In the genomic region with DNA sequence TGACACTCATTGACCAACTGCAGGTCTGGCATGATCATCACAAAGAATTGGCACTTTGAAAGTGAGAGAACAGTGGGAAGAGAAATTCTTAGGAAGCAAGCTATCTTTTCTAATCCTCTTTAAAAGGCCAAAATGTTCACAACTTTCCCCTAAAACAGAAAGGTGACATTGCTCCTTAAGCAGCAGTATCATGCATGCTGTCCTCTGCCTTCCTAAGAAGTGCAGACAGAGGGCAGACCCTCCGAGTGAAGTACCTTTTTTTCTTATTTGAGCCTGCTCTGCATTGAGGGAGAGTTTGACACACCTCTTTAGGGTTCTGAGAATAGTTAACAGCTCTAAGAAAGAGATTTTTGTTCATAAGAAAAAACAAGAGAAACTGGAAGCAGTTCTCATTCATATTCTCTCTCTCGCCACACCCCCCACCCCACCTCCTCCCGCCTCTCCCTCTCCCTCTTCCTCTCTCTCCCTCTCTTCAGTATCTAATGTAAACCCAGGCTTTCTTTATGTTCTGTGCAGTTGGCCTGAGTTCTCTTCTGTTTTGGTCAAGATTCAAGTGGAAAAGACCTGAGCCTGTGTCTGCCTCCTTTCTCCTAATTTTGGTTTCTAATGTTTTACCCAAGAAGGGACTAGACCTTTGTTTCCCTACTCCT, we compare ENCODE assay signal across 19 cellular contexts.
DNase-seq lines count a peak whose midpoint lies in the region; ATAC-seq and TF ChIP-seq lines count a peak whose summit lies in the region.
"Had no signal": no experiment of that assay in that cellular context is flagged by ENCODE, and none has a peak within 500 bp of the region (broad histone marks: within the 10 kb centered on the region; RNA-seq: fewer than 3 reads in every experiment).

No MANE protein-coding gene starts in this region.

- no peak overlapping the region for H3K9ac ChIP-seq in SK-N-SH
- H3K9ac ChIP-seq: GM23248 had no signal

- no peaks in the 10 kb centered on the region for H3K79me2 ChIP-seq in SK-N-SH (ENCODE audit: insufficient read depth)

- peaks cover 27% of the 10 kb centered on the region for H3K4me1 Mint-ChIP-seq in type B pancreatic cell (ENCODE audit: unreplicated experiment)
- H3K4me1 Mint-ChIP-seq: CD14-positive monocyte had no signal

- ATAC-seq in SK-N-SH treated with all-trans-retinoic acid at 6 μM for 48 hours (no peak), HG02610 (IDR thresholded peaks at IDR 0.05; ENCODE audit: unreplicated experiment) (no peak), foreskin keratinocyte (no peak), HG03442 (IDR thresholded peaks at IDR 0.05; ENCODE audit: unreplicated experiment) (no peak)
- ATAC-seq: CD8-positive, alpha-beta T cell had no signal

- H3K36me3 ChIP-seq in SK-N-SH (replicated peaks in 1 of 2; ENCODE audit: control insufficient read depth in 1 of 2, insufficient read depth in 2 of 2, low read length in 1 of 2), result no peaks in the 10 kb centered on the region
- no peaks in the 10 kb centered on the region for H3K36me3 ChIP-seq in brain microvascular endothelial cell (replicated peaks)

- CTCF ChIA-PET in SK-N-SH (lab: Yijun Ruan, JAX), result no interaction called here

- no peak overlapping the region; the same call in 1 of the 2 replicates for H2AFZ ChIP-seq in SK-N-SH (ENCODE audit: low read depth)
- H2AFZ ChIP-seq: GM23248 had no signal

- no peaks in the 10 kb centered on the region for H3K9me3 Mint-ChIP-seq in type B pancreatic cell
- H3K9me3 Mint-ChIP-seq: HFFc6 had no signal

- H3K4me1 ChIP-seq in SK-N-SH (ENCODE audit: control insufficient read depth in 1 of 2, insufficient read depth in 2 of 2, low read depth in 1 of 2, low read length in 1 of 2), result peaks cover 0 to 9% of the 10 kb centered on the region in 2 experiments; a peak in 1 of 4 replicates
- no peaks in the 10 kb centered on the region for H3K4me1 ChIP-seq in foreskin keratinocyte

- H3K4me3 Mint-ChIP-seq in type B pancreatic cell, result peak overlapping the region; percentile 24
- H3K4me3 Mint-ChIP-seq: CD14-positive monocyte; CD8-positive, alpha-beta T cell; HFFc6 had no signal

- H3K4me2 ChIP-seq in SK-N-SH, result peak overlapping the region; percentile 4; the same call in 1 of the 2 replicates

- no peaks in the 10 kb centered on the region for H3K27me3 Mint-ChIP-seq in type B pancreatic cell
- H3K27me3 Mint-ChIP-seq: IgD-negative memory B cell had no signal

- peak overlapping the region; percentile 16 for H3K27ac Mint-ChIP-seq in type B pancreatic cell
- H3K27ac Mint-ChIP-seq: CD14-positive monocyte; CD8-positive, alpha-beta T cell; HFFc6; IgD-negative memory B cell had no signal

- POLR2A ChIA-PET in SK-N-SH (lab: Yijun Ruan, JAX), result no interaction called here

- no peaks in the 10 kb centered on the region for H3K36me3 Mint-ChIP-seq in type B pancreatic cell
- H3K36me3 Mint-ChIP-seq: CD14-positive monocyte; CD8-positive, alpha-beta T cell; IgD-negative memory B cell had no signal

- TF ChIP-seq RAD21 in SK-N-SH (IDR thresholded peaks at IDR 0.05; ENCODE audit: low read length), result no peak

- H3K9me2 ChIP-seq in SK-N-SH, result no peaks in the 10 kb centered on the region

- H3K9me3 ChIP-seq in SK-N-SH, result no peaks in the 10 kb centered on the region

- H3K4me3 ChIP-seq in SK-N-SH (ENCODE audit: low read depth in 2 of 2, low read length in 1 of 2) (no peak overlapping the region), brain microvascular endothelial cell (ENCODE audit: low read depth, low read length) (no peak overlapping the region)
- H3K4me3 ChIP-seq: GM23248 had no signal

- 45% methylated on average over 3 of the region's 3 CpGs for WGBS in SK-N-SH (ENCODE audit: low lambda C conversion rate)

- in situ Hi-C loops in brain microvascular endothelial cell (cut with HindIII; ENCODE audit: low pct_ligation_motif_present, low sequenced_read_pairs), result no loop called here

- TF ChIP-seq CTCF in SK-N-SH (IDR thresholded peaks at IDR 0.05) (no peak), brain microvascular endothelial cell (IDR thresholded peaks at IDR 0.05; ENCODE audit: low read depth, low read length, missing control alignments) (peak; percentile 11), type B pancreatic cell (conservative IDR thresholded peaks at IDR 0.05) (peak; percentile 20), foreskin keratinocyte (conservative IDR thresholded peaks at IDR 0.05) (no peak)

- H3K27ac ChIP-seq in SK-N-SH (ENCODE audit: low read depth in 2 of 2, low read length in 1 of 2), result no peak overlapping the region
- H3K27ac ChIP-seq in brain microvascular endothelial cell, result no peak overlapping the region
- no peak overlapping the region for H3K27ac ChIP-seq in foreskin keratinocyte
- H3K27ac ChIP-seq: 22Rv1, GM23248 had no signal

- no peaks in the 10 kb centered on the region for H4K20me1 ChIP-seq in SK-N-SH (ENCODE audit: insufficient read depth)

- no peaks in the 10 kb centered on the region for H3F3A ChIP-seq in SK-N-SH (replicated peaks; ENCODE audit: insufficient read depth)

- no peak for TF ChIP-seq EP300 in SK-N-SH (IDR thresholded peaks at IDR 0.05; ENCODE audit: borderline replicate concordance in 1 of 2, low read depth in 1 of 2, low read length in 1 of 2)

- H3K27me3 ChIP-seq in SK-N-SH (ENCODE audit: insufficient read depth) (no peaks in the 10 kb centered on the region), brain microvascular endothelial cell (replicated peaks) (no peaks in the 10 kb centered on the region), foreskin keratinocyte (no peaks in the 10 kb centered on the region)

- DNase-seq in SK-N-SH (no peak), brain microvascular endothelial cell (no peak), iPS-NIHi7 (ENCODE audit: extremely low spot score) (peak; percentile 30), type B pancreatic cell (ENCODE audit: extremely low spot score, unreplicated experiment) (no peak), foreskin keratinocyte (no peak)
- DNase-seq: CD8-positive, alpha-beta T cell; COR-L47; DMS153; DND-41; GF-D8; GM23248; HCEC 1CT; HFFc6 had no signal

TF ChIP-seq in SK-N-SH, 30 proteins besides CTCF, POLR2A, EP300 and RAD21:
- no peak for TF ChIP-seq RFX5 (IDR thresholded peaks at IDR 0.05; ENCODE audit: low read length)
- TF ChIP-seq MAX (IDR thresholded peaks at IDR 0.05; ENCODE audit: low read depth), result no peak
- no peak for TF ChIP-seq SMC3 (IDR thresholded peaks at IDR 0.05; ENCODE audit: low read depth, low read length)
- no peak for TF ChIP-seq ELF1 (IDR thresholded peaks at IDR 0.05)
- TF ChIP-seq GABPA (IDR thresholded peaks at IDR 0.05; ENCODE audit: low read depth), result no peak
- TF ChIP-seq FOXM1 (IDR thresholded peaks at IDR 0.05; ENCODE audit: low read depth), result no peak
- no peak for TF ChIP-seq MEF2A (IDR thresholded peaks at IDR 0.05; ENCODE audit: borderline replicate concordance, low read depth)
- TF ChIP-seq RXRA (IDR thresholded peaks at IDR 0.05; ENCODE audit: borderline replicate concordance, low read depth), result no peak
- TF ChIP-seq JUND (IDR thresholded peaks at IDR 0.05), result no peak
- TF ChIP-seq TCF12 (IDR thresholded peaks at IDR 0.05), result no peak
- TF ChIP-seq, protein P1, sequence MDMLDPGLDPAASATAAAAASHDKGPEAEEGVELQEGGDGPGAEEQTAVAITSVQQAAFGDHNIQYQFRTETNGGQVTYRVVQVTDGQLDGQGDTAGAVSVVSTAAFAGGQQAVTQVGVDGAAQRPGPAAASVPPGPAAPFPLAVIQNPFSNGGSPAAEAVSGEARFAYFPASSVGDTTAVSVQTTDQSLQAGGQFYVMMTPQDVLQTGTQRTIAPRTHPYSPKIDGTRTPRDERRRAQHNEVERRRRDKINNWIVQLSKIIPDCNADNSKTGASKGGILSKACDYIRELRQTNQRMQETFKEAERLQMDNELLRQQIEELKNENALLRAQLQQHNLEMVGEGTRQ (IDR thresholded peaks at IDR 0.05; ENCODE audit: borderline replicate concordance, low read depth, low read length), result no peak
- TF ChIP-seq POLR2AphosphoS5 (IDR thresholded peaks at IDR 0.05; ENCODE audit: low read depth, low read length), result no peak
- TF ChIP-seq NRF1 (IDR thresholded peaks at IDR 0.05; ENCODE audit: low read depth, low read length), result no peak
- TF ChIP-seq TEAD4 (IDR thresholded peaks at IDR 0.05; ENCODE audit: borderline replicate concordance, insufficient read depth), result no peak
- no peak for TF ChIP-seq FOXJ3 (CRISPR knock-in tag; IDR thresholded peaks at IDR 0.05)

TF ChIP-seq in SK-N-SH treated with all-trans-retinoic acid at 6 μM for 48 hours, 23 proteins besides CTCF, POLR2A, EP300 and RAD21 (continues in another document):
- no peak for TF ChIP-seq CSDC2 (CRISPR knock-in tag; IDR thresholded peaks at IDR 0.05)
- no peak for TF ChIP-seq ZNF565 (CRISPR knock-in tag; conservative IDR thresholded peaks at IDR 0.05; ENCODE audit: low read depth)
- no peak for TF ChIP-seq PATZ1 (CRISPR knock-in tag; IDR thresholded peaks at IDR 0.05; ENCODE audit: borderline replicate concordance)
- no peak for TF ChIP-seq TCF4 (CRISPR knock-in tag; IDR thresholded peaks at IDR 0.05; ENCODE audit: borderline replicate concordance)
- TF ChIP-seq ISL1 (CRISPR knock-in tag; IDR thresholded peaks at IDR 0.05), result no peak
- TF ChIP-seq CSRNP3 (CRISPR knock-in tag; IDR thresholded peaks at IDR 0.05), result no peak
- TF ChIP-seq ZNF70 (CRISPR knock-in tag; IDR thresholded peaks at IDR 0.05), result no peak
- TF ChIP-seq ZNF8 (CRISPR knock-in tag; IDR thresholded peaks at IDR 0.05), result no peak

Comparison
In these comparisons a context has a peak if more than half of its experiments do, and no peak if none do; other contexts are left out.
1. CTCF ChIP-seq: peak in brain microvascular endothelial cell (single experiment) and type B pancreatic cell (single experiment); none in SK-N-SH (single experiment) and foreskin keratinocyte (single experiment).